15 cellular contexts compared by ENCODE assay signal in genomic region chr1:222781251-222781650, GRCh38.
DNase-seq lines count a peak whose midpoint lies in the region; ATAC-seq lines count a peak whose summit lies in the region.
"Had no signal": no experiment of that assay in that cellular context is flagged by ENCODE, and none has a peak within 500 bp of the region (broad histone marks: within the 10 kb centered on the region; RNA-seq: fewer than 3 reads in every experiment).

No MANE protein-coding gene starts in this region.

- no peak for DNase-seq in SIG-M5 treated with dmso at 0.1 percent for 504 hours (lab: John Stamatoyannopoulos, UW; ENCODE audit: unreplicated experiment)
- no peak for DNase-seq in KG1 (lab: John Stamatoyannopoulos, UW)
- DNase-seq in putamen (ENCODE audit: low spot score) = no peak
- DNase-seq: EL, HFFc6, NCI-H1092, NCI-H2227 treated with DMSO at 0.1 percent for 48 hours, NCI-H69, T-helper 1 cell had no signal

- peak; percentile 77 for ATAC-seq in GM18502 (IDR thresholded peaks at IDR 0.05; ENCODE audit: poor library complexity, unreplicated experiment)
- ATAC-seq in GM21390 (IDR thresholded peaks at IDR 0.05; ENCODE audit: unreplicated experiment) = peak; percentile 76
- ATAC-seq in HG02759 (IDR thresholded peaks at IDR 0.05; ENCODE audit: unreplicated experiment) = peak; percentile 75
- ATAC-seq in HG03442 (IDR thresholded peaks at IDR 0.05; ENCODE audit: unreplicated experiment) = peak; percentile 57
- ATAC-seq in GM18873 (IDR thresholded peaks at IDR 0.05; ENCODE audit: low FRiP score, unreplicated experiment) = no peak
- ATAC-seq: A549 had no signal
